ENCODE assay signal across 8 cellular contexts in genomic region chr4:108050166-108051111, GRCh38.
A peak's percentile ranks its signal among the peaks of the same experiment; 100 is the strongest.
DNase-seq lines count a peak whose midpoint lies in the region; ATAC-seq and TF ChIP-seq lines count a peak whose summit lies in the region.
"Not testable (repeated sequence)": the region's sequence is repeated elsewhere in the genome, so short reads cannot be mapped to it uniquely, and the experiment has no call there.

No MANE protein-coding gene starts in this region.

- peaks cover 47% of the 10 kb centered on the region for H3K4me1 ChIP-seq in CD4-positive, CD25-positive, alpha-beta regulatory T cell (ENCODE audit: control insufficient read depth, insufficient read depth, low read length, poor library complexity, severe bottlenecking)
- H3K4me1 ChIP-seq in GM23338 (ENCODE audit: insufficient read depth), result peaks cover 11% of the 10 kb centered on the region; the same call in 1 of the 2 replicates

- DNase-seq in CD4-positive, CD25-positive, alpha-beta regulatory T cell; GM23338 (ENCODE audit: low spot score); T-helper 2 cell treated with Interferon-gamma antibody and Interleukin-4, amounts not matched to agents 5 μg/mL and 100 μg/mL, for 36 hours (ENCODE audit: low spot score); activated CD8-positive, alpha-beta memory T cell treated with anti-CD3 and anti-CD28 coated beads, Interleukin-2, amount 10 ng/mL, durations not matched to agents 7 days and 5 days; central memory CD8-positive, alpha-beta T cell (ENCODE audit: low spot score in 2 of 2); natural killer cell treated with Interleukin-12 subunit alpha and Interleukin-12 subunit beta and Interleukin-15 and Interleukin-18, amount 100 ng/mL, for 72 hours (ENCODE audit: low spot score); stimulated activated naive CD8-positive, alpha-beta T cell treated with anti-CD3 and anti-CD28 coated beads, Interleukin-15, amount 100 ng/mL, for 72 hours: not testable (repeated sequence)

- H3K9me2 ChIP-seq in GM23338 (ENCODE audit: insufficient read depth), result not testable (repeated sequence)

- H3K27me3 ChIP-seq in CD4-positive, CD25-positive, alpha-beta regulatory T cell (ENCODE audit: control insufficient read depth, insufficient read depth, low read length); GM23338 (ENCODE audit: insufficient read depth): not testable (repeated sequence)

- H3K27ac ChIP-seq in CD4-positive, CD25-positive, alpha-beta regulatory T cell (ENCODE audit: insufficient read depth, low read length, poor library complexity, severe bottlenecking), result peak overlapping the region; percentile 68
- H3K27ac ChIP-seq in GM23338 (ENCODE audit: low read depth), result not testable (repeated sequence)

- not testable (repeated sequence) for H4K20me1 ChIP-seq in GM23338 (replicated peaks; ENCODE audit: insufficient read depth)

- not testable (repeated sequence) for H3K9me3 ChIP-seq in CD4-positive, CD25-positive, alpha-beta regulatory T cell (ENCODE audit: control insufficient read depth in 2 of 2, low read length in 2 of 2)

- ATAC-seq in CD4-positive, CD25-positive, alpha-beta regulatory T cell (ENCODE audit: low read depth in 2 of 2), result peak; percentile 45 to 50
- ATAC-seq in GM23338, result peak; percentile 85
- peak; percentile 54 for ATAC-seq in activated CD8-positive, alpha-beta memory T cell treated with anti-CD3 and anti-CD28 coated beads, Interleukin-2, amount 10 ng/mL, durations not matched to agents 7 days and 5 days
- peak; percentile 54 for ATAC-seq in central memory CD8-positive, alpha-beta T cell (replicated peaks; ENCODE audit: extremely low read depth, poor library complexity, severe bottlenecking)
- peak in 1 of 2 donors; percentile 39 for ATAC-seq in natural killer cell treated with Interleukin-12 subunit alpha and Interleukin-12 subunit beta and Interleukin-15 and Interleukin-18, amount 100 ng/mL, for 72 hours
- ATAC-seq in stimulated activated naive CD8-positive, alpha-beta T cell treated with anti-CD3 and anti-CD28 coated beads, Interleukin-15, amount 100 ng/mL, for 72 hours, result peak; percentile 51

- H3K4me1 Mint-ChIP-seq in CD4-positive, CD25-positive, alpha-beta regulatory T cell, result peaks cover 29 to 88% (median 68%) of the 10 kb centered on the region in 4 donors
- H3K4me1 Mint-ChIP-seq in GM23338, result peaks cover 10% of the 10 kb centered on the region
- peaks cover 42% of the 10 kb centered on the region for H3K4me1 Mint-ChIP-seq in T-helper 2 cell treated with Interferon-gamma antibody and Interleukin-4, amounts not matched to agents 5 μg/mL and 100 μg/mL, for 36 hours (ENCODE audit: low read depth)
- peaks cover 31% of the 10 kb centered on the region for H3K4me1 Mint-ChIP-seq in activated CD8-positive, alpha-beta memory T cell treated with anti-CD3 and anti-CD28 coated beads, Interleukin-2, amount 10 ng/mL, durations not matched to agents 7 days and 5 days
- peaks cover 92% of the 10 kb centered on the region for H3K4me1 Mint-ChIP-seq in activated naive CD4-positive, alpha-beta T cell treated with anti-CD3 and anti-CD28 coated beads, Interleukin-2, amount 50 U/mL, for 24 hours
- peaks cover 21% of the 10 kb centered on the region for H3K4me1 Mint-ChIP-seq in central memory CD8-positive, alpha-beta T cell
- H3K4me1 Mint-ChIP-seq in natural killer cell treated with Interleukin-12 subunit alpha and Interleukin-12 subunit beta and Interleukin-15 and Interleukin-18, amount 100 ng/mL, for 72 hours (ENCODE audit: low read depth in 2 of 2), result not testable (repeated sequence)
- H3K4me1 Mint-ChIP-seq in stimulated activated naive CD8-positive, alpha-beta T cell treated with anti-CD3 and anti-CD28 coated beads, Interleukin-15, amount 100 ng/mL, for 72 hours, result peaks cover 100% of the 10 kb centered on the region

- CTCF ChIA-PET in activated CD8-positive, alpha-beta memory T cell treated with anti-CD3 and anti-CD28 coated beads, Interleukin-2, amount 10 ng/mL, durations not matched to agents 7 days and 5 days (lab: Charles Lee), result not testable (repeated sequence)

- peaks cover 80% of the 10 kb centered on the region for H3K36me3 ChIP-seq in CD4-positive, CD25-positive, alpha-beta regulatory T cell (ENCODE audit: control insufficient read depth, insufficient read depth, low read length)
- not testable (repeated sequence) for H3K36me3 ChIP-seq in GM23338 (ENCODE audit: insufficient read depth)

- peak overlapping the region; percentile 93 to 97 (median 93) for H3K27ac Mint-ChIP-seq in CD4-positive, CD25-positive, alpha-beta regulatory T cell
- not testable (repeated sequence) for H3K27ac Mint-ChIP-seq in GM23338
- peak overlapping the region; percentile 98 for H3K27ac Mint-ChIP-seq in T-helper 2 cell treated with Interferon-gamma antibody and Interleukin-4, amounts not matched to agents 5 μg/mL and 100 μg/mL, for 36 hours
- H3K27ac Mint-ChIP-seq in activated CD8-positive, alpha-beta memory T cell treated with anti-CD3 and anti-CD28 coated beads, Interleukin-2, amount 10 ng/mL, durations not matched to agents 7 days and 5 days, result peak overlapping the region; percentile 94
- peak overlapping the region; percentile 100 for H3K27ac Mint-ChIP-seq in activated naive CD4-positive, alpha-beta T cell treated with anti-CD3 and anti-CD28 coated beads, Interleukin-2, amount 50 U/mL, for 24 hours
- peak overlapping the region; percentile 91 for H3K27ac Mint-ChIP-seq in central memory CD8-positive, alpha-beta T cell (ENCODE audit: low read depth)
- peak overlapping the region; percentile 61 to 71 for H3K27ac Mint-ChIP-seq in natural killer cell treated with Interleukin-12 subunit alpha and Interleukin-12 subunit beta and Interleukin-15 and Interleukin-18, amount 100 ng/mL, for 72 hours
- H3K27ac Mint-ChIP-seq in stimulated activated naive CD8-positive, alpha-beta T cell treated with anti-CD3 and anti-CD28 coated beads, Interleukin-15, amount 100 ng/mL, for 72 hours, result peak overlapping the region; percentile 98 to 99

- not testable (repeated sequence) for H3K79me2 ChIP-seq in GM23338 (replicated peaks; ENCODE audit: insufficient read depth)

- TF ChIP-seq CTCF in GM23338 (conservative IDR thresholded peaks at IDR 0.05; ENCODE audit: low read depth in 2 of 2), result not testable (repeated sequence)

- not testable (repeated sequence) for H3K27me3 Mint-ChIP-seq in CD4-positive, CD25-positive, alpha-beta regulatory T cell; GM23338 (ENCODE audit: insufficient read depth, low read depth, poor library complexity); T-helper 2 cell treated with Interferon-gamma antibody and Interleukin-4, amounts not matched to agents 5 μg/mL and 100 μg/mL, for 36 hours (ENCODE audit: low read depth); activated CD8-positive, alpha-beta memory T cell treated with anti-CD3 and anti-CD28 coated beads, Interleukin-2, amount 10 ng/mL, durations not matched to agents 7 days and 5 days; activated naive CD4-positive, alpha-beta T cell treated with anti-CD3 and anti-CD28 coated beads, Interleukin-2, amount 50 U/mL, for 24 hours; central memory CD8-positive, alpha-beta T cell; natural killer cell treated with Interleukin-12 subunit alpha and Interleukin-12 subunit beta and Interleukin-15 and Interleukin-18, amount 100 ng/mL, for 72 hours; stimulated activated naive CD8-positive, alpha-beta T cell treated with anti-CD3 and anti-CD28 coated beads, Interleukin-15, amount 100 ng/mL, for 72 hours

- peak overlapping the region; percentile 62 to 91 (median 88) for H3K4me3 Mint-ChIP-seq in CD4-positive, CD25-positive, alpha-beta regulatory T cell
- not testable (repeated sequence) for H3K4me3 Mint-ChIP-seq in GM23338
- H3K4me3 Mint-ChIP-seq in T-helper 2 cell treated with Interferon-gamma antibody and Interleukin-4, amounts not matched to agents 5 μg/mL and 100 μg/mL, for 36 hours, result peak overlapping the region; percentile 93
- peak overlapping the region; percentile 78 for H3K4me3 Mint-ChIP-seq in activated CD8-positive, alpha-beta memory T cell treated with anti-CD3 and anti-CD28 coated beads, Interleukin-2, amount 10 ng/mL, durations not matched to agents 7 days and 5 days
- peak overlapping the region; percentile 93 for H3K4me3 Mint-ChIP-seq in activated naive CD4-positive, alpha-beta T cell treated with anti-CD3 and anti-CD28 coated beads, Interleukin-2, amount 50 U/mL, for 24 hours
- peak overlapping the region; percentile 80 for H3K4me3 Mint-ChIP-seq in central memory CD8-positive, alpha-beta T cell
- peak overlapping the region; percentile 58 for H3K4me3 Mint-ChIP-seq in natural killer cell treated with Interleukin-12 subunit alpha and Interleukin-12 subunit beta and Interleukin-15 and Interleukin-18, amount 100 ng/mL, for 72 hours
- H3K4me3 Mint-ChIP-seq in stimulated activated naive CD8-positive, alpha-beta T cell treated with anti-CD3 and anti-CD28 coated beads, Interleukin-15, amount 100 ng/mL, for 72 hours, result peak overlapping the region; percentile 85 to 89

- peak overlapping the region; percentile 80 for H3K4me3 ChIP-seq in CD4-positive, CD25-positive, alpha-beta regulatory T cell (ENCODE audit: low read depth, low read length)
- H3K4me3 ChIP-seq in GM23338, result not testable (repeated sequence)

- H2AFZ ChIP-seq in GM23338, result not testable (repeated sequence)

- not testable (repeated sequence) for H3K4me2 ChIP-seq in GM23338

- peaks cover 69% of the 10 kb centered on the region for H3K36me3 Mint-ChIP-seq in CD4-positive, CD25-positive, alpha-beta regulatory T cell
- H3K36me3 Mint-ChIP-seq in GM23338 (ENCODE audit: low read depth); activated CD8-positive, alpha-beta memory T cell treated with anti-CD3 and anti-CD28 coated beads, Interleukin-2, amount 10 ng/mL, durations not matched to agents 7 days and 5 days; natural killer cell treated with Interleukin-12 subunit alpha and Interleukin-12 subunit beta and Interleukin-15 and Interleukin-18, amount 100 ng/mL, for 72 hours: not testable (repeated sequence)
- H3K36me3 Mint-ChIP-seq in T-helper 2 cell treated with Interferon-gamma antibody and Interleukin-4, amounts not matched to agents 5 μg/mL and 100 μg/mL, for 36 hours (ENCODE audit: low read depth), result peaks cover 63% of the 10 kb centered on the region
- peaks cover 43% of the 10 kb centered on the region for H3K36me3 Mint-ChIP-seq in activated naive CD4-positive, alpha-beta T cell treated with anti-CD3 and anti-CD28 coated beads, Interleukin-2, amount 50 U/mL, for 24 hours
- peaks cover 16% of the 10 kb centered on the region for H3K36me3 Mint-ChIP-seq in central memory CD8-positive, alpha-beta T cell (ENCODE audit: insufficient read depth)

- H3K9me3 Mint-ChIP-seq in CD4-positive, CD25-positive, alpha-beta regulatory T cell; GM23338; T-helper 2 cell treated with Interferon-gamma antibody and Interleukin-4, amounts not matched to agents 5 μg/mL and 100 μg/mL, for 36 hours; activated CD8-positive, alpha-beta memory T cell treated with anti-CD3 and anti-CD28 coated beads, Interleukin-2, amount 10 ng/mL, durations not matched to agents 7 days and 5 days (ENCODE audit: low read depth); activated naive CD4-positive, alpha-beta T cell treated with anti-CD3 and anti-CD28 coated beads, Interleukin-2, amount 50 U/mL, for 24 hours; central memory CD8-positive, alpha-beta T cell; natural killer cell treated with Interleukin-12 subunit alpha and Interleukin-12 subunit beta and Interleukin-15 and Interleukin-18, amount 100 ng/mL, for 72 hours; stimulated activated naive CD8-positive, alpha-beta T cell treated with anti-CD3 and anti-CD28 coated beads, Interleukin-15, amount 100 ng/mL, for 72 hours: not testable (repeated sequence)

- not testable (repeated sequence) for H3F3A ChIP-seq in GM23338 (replicated peaks; ENCODE audit: low read depth)
